Comparison of ENCODE assay signal across 22 cellular contexts in the genomic region with DNA sequence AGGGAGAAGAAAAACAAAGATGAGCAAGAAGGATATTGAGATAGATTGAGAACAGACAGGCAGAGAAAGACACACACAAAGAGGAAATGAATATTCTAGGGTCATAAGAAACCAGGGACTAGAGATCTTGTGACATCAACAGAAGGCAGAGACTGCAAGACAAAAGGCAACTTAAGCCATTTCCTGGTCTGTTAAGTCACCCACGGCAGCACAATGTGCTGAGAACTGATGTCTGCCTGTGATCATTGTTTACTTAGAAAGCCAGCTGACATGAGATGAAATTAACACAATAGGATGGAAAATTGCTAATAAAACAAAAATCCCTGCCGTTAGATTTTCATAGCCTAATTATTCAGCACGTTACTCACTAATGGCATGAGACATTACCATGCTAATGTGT.
A peak's percentile ranks its signal among the peaks of the same experiment; 100 is the strongest.
DNase-seq lines count a peak whose midpoint lies in the region; ATAC-seq, FAIRE-seq and TF ChIP-seq lines count a peak whose summit lies in the region.
"Had no signal": no experiment of that assay in that cellular context is flagged by ENCODE, and none has a peak within 500 bp of the region (broad histone marks: within the 10 kb centered on the region; RNA-seq: fewer than 3 reads in every experiment).

No MANE protein-coding gene starts in this region.

- H3K36me3 Mint-ChIP-seq in GM23338 (ENCODE audit: low read depth), result no peaks in the 10 kb centered on the region
- H3K36me3 Mint-ChIP-seq: CD8-positive, alpha-beta memory T cell; memory B cell; stimulated activated memory B cell treated with anti-CD40 and anti-IgM and Interleukin-4, amounts not matched to agents 10 μg/mL and 1 μg/mL and 100 μg/mL, for 72 hours had no signal

- H3K4me1 ChIP-seq in GM23338 (ENCODE audit: insufficient read depth), result peaks cover 35% of the 10 kb centered on the region
- H3K4me1 ChIP-seq in stomach, result no peaks in the 10 kb centered on the region

- H3K27ac Mint-ChIP-seq in GM23338, result peak overlapping the region; percentile 80
- H3K27ac Mint-ChIP-seq: activated CD8-positive, alpha-beta T cell treated with anti-CD3 and anti-CD28 coated beads for 36 hours; CD8-positive, alpha-beta memory T cell; effector memory CD8-positive, alpha-beta T cell; memory B cell; stimulated activated memory B cell treated with anti-CD40 and anti-IgM and Interleukin-4, amounts not matched to agents 10 μg/mL and 1 μg/mL and 100 μg/mL, for 72 hours had no signal

- TF ChIP-seq CTCF in GM23338 (conservative IDR thresholded peaks at IDR 0.05; ENCODE audit: low read depth in 2 of 2), result no peak
- TF ChIP-seq CTCF in stomach (IDR thresholded peaks at IDR 0.05), result no peak

- H2AFZ ChIP-seq in GM23338, result no peak overlapping the region; the same call in 1 of the 2 replicates

- H3K27me3 ChIP-seq in GM23338 (ENCODE audit: insufficient read depth) (no peaks in the 10 kb centered on the region), stomach (peaks cover 0 to 13% (median 0%) of the 10 kb centered on the region in 3 donors)
- H3K27me3 ChIP-seq: brain microvascular endothelial cell had no signal

- H3K4me3 Mint-ChIP-seq in GM23338, result peak overlapping the region; percentile 12; the same call in 2 of the 3 replicates
- H3K4me3 Mint-ChIP-seq: activated CD8-positive, alpha-beta T cell treated with anti-CD3 and anti-CD28 coated beads for 36 hours; CD8-positive, alpha-beta memory T cell; effector memory CD8-positive, alpha-beta T cell; memory B cell; stimulated activated memory B cell treated with anti-CD40 and anti-IgM and Interleukin-4, amounts not matched to agents 10 μg/mL and 1 μg/mL and 100 μg/mL, for 72 hours had no signal

- H3K27ac ChIP-seq in GM23338 (ENCODE audit: low read depth), result peak overlapping the region; percentile 86
- H3K27ac ChIP-seq in stomach, result no peak overlapping the region
- H3K27ac ChIP-seq: brain microvascular endothelial cell, thoracic aorta had no signal

- ATAC-seq in GM23338, result peak; percentile 40; the same call in 2 of the 3 replicates
- ATAC-seq: activated CD4-positive, CD25-positive, alpha-beta regulatory T cell treated with anti-CD3 and anti-CD28 coated beads, Interleukin-2, amount 50 U/mL, for 24 hours; activated CD8-positive, alpha-beta T cell treated with anti-CD3 and anti-CD28 coated beads for 36 hours; effector memory CD8-positive, alpha-beta T cell; stimulated activated memory B cell treated with anti-CD40 and anti-IgM and Interleukin-4, amounts not matched to agents 10 μg/mL and 1 μg/mL and 100 μg/mL, for 72 hours had no signal

- 10 to 41% (median 38%) methylated on average over 3 of the region's 3 CpGs for WGBS in stomach, 5 donors

- no peaks in the 10 kb centered on the region; the same call in 2 of the 3 replicates for H3K9me3 Mint-ChIP-seq in GM23338
- H3K9me3 Mint-ChIP-seq: activated CD8-positive, alpha-beta T cell treated with anti-CD3 and anti-CD28 coated beads for 36 hours; effector memory CD8-positive, alpha-beta T cell; stimulated activated memory B cell treated with anti-CD40 and anti-IgM and Interleukin-4, amounts not matched to agents 10 μg/mL and 1 μg/mL and 100 μg/mL, for 72 hours had no signal

- H3K79me2 ChIP-seq in GM23338 (replicated peaks; ENCODE audit: insufficient read depth), result no peaks in the 10 kb centered on the region

- peak overlapping the region; percentile 41 for H3K4me2 ChIP-seq in GM23338

- intact Hi-C loops in stomach (cut with DNase I; ENCODE audit: low total_unique reads), result no loop called here

- no peak for TF ChIP-seq POLR2A in stomach (IDR thresholded peaks at IDR 0.05)

- H3K4me1 Mint-ChIP-seq in GM23338, result peaks cover 42% of the 10 kb centered on the region
- H3K4me1 Mint-ChIP-seq: CD8-positive, alpha-beta memory T cell; memory B cell; stimulated activated memory B cell treated with anti-CD40 and anti-IgM and Interleukin-4, amounts not matched to agents 10 μg/mL and 1 μg/mL and 100 μg/mL, for 72 hours had no signal

- DNase-seq in DMS153 treated with DMSO at 0.1 percent for 48 hours (lab: John Stamatoyannopoulos, UW; ENCODE audit: unreplicated experiment), result peak; percentile 19
- peak; percentile 60 for DNase-seq in GM23338 (ENCODE audit: low spot score)
- DNase-seq in NCI-H748 (lab: John Stamatoyannopoulos, UW; ENCODE audit: unreplicated experiment), result peak; percentile 90
- peak; percentile 70 for DNase-seq in iPS DF 19.7 (ENCODE audit: low read depth, low spot score)
- DNase-seq in LoVo (ENCODE audit: low spot score), result no peak
- no peak for DNase-seq in stomach
- DNase-seq in frontal cortex (ENCODE audit: low spot score in 2 of 2), result no peak
- DNase-seq: activated CD8-positive, alpha-beta T cell treated with anti-CD3 and anti-CD28 coated beads for 36 hours; activated gamma-delta T cell; activated T-cell treated with anti-CD3 and anti-CD28 coated beads for 4 hours; brain microvascular endothelial cell; CD8-positive, alpha-beta memory T cell; effector memory CD8-positive, alpha-beta T cell; NCI-H187; NCI-H526 treated with DMSO at 0.1 percent for 48 hours; occipital lobe; OCI-M1; small intestine had no signal

- no peaks in the 10 kb centered on the region for H4K20me1 ChIP-seq in GM23338 (replicated peaks; ENCODE audit: insufficient read depth)

- H3K4me3 ChIP-seq in GM23338, result 0 out of 2 replicates have a peak overlapping the region, but pooled peaks have one; percentile 12
- no peak overlapping the region for H3K4me3 ChIP-seq in stomach
- H3K4me3 ChIP-seq: thoracic aorta had no signal

- no peak for TF ChIP-seq EP300 in stomach (IDR thresholded peaks at IDR 0.05)

- H3K27me3 Mint-ChIP-seq in GM23338 (ENCODE audit: insufficient read depth, low read depth, poor library complexity), result peaks cover 2% of the 10 kb centered on the region

- H3K9me3 ChIP-seq in stomach, result no peaks in the 10 kb centered on the region
- H3K9me3 ChIP-seq: thoracic aorta had no signal

- H3K9me2 ChIP-seq in GM23338 (ENCODE audit: insufficient read depth), result peaks cover 7% of the 10 kb centered on the region; the same call in 1 of the 2 replicates

- H3F3A ChIP-seq in GM23338 (replicated peaks; ENCODE audit: low read depth), result no peaks in the 10 kb centered on the region

- no peaks in the 10 kb centered on the region for H3K36me3 ChIP-seq in GM23338 (ENCODE audit: insufficient read depth)
- no peaks in the 10 kb centered on the region for H3K36me3 ChIP-seq in stomach
- H3K36me3 ChIP-seq: brain microvascular endothelial cell, thoracic aorta had no signal

- FAIRE-seq in frontal cortex (lab: Jason Lieb, UNC), result no peak
- FAIRE-seq: small intestine had no signal

TF ChIP-seq in GM23338, 12 proteins besides CTCF, POLR2A, EP300 and RAD21:
- TF ChIP-seq ZNF331 (CRISPR knock-in tag; IDR thresholded peaks at IDR 0.05; ENCODE audit: low read depth), result no peak
- TF ChIP-seq NANOG (IDR thresholded peaks at IDR 0.05; ENCODE audit: borderline replicate concordance), result peak; percentile 69
- TF ChIP-seq, protein P1, sequence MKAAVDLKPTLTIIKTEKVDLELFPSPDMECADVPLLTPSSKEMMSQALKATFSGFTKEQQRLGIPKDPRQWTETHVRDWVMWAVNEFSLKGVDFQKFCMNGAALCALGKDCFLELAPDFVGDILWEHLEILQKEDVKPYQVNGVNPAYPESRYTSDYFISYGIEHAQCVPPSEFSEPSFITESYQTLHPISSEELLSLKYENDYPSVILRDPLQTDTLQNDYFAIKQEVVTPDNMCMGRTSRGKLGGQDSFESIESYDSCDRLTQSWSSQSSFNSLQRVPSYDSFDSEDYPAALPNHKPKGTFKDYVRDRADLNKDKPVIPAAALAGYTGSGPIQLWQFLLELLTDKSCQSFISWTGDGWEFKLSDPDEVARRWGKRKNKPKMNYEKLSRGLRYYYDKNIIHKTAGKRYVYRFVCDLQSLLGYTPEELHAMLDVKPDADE (IDR thresholded peaks at IDR 0.05), result no peak
- TF ChIP-seq JUNB (IDR thresholded peaks at IDR 0.05; ENCODE audit: unreplicated experiment), result no peak
- no peak for TF ChIP-seq STAT1 (IDR thresholded peaks at IDR 0.05; ENCODE audit: unreplicated experiment)

Comparison
In these comparisons a context has a peak if more than half of its experiments do, and no peak if none do; other contexts are left out.
1. DNase-seq: peak in DMS153 treated with DMSO at 0.1 percent for 48 hours (single experiment), GM23338 (single experiment), NCI-H748 (single experiment) and iPS DF 19.7 (single experiment); none in LoVo (single experiment), stomach (single experiment) and frontal cortex (0 of 2).